ENCODE assay signal across 8 cellular contexts in the genomic region with DNA sequence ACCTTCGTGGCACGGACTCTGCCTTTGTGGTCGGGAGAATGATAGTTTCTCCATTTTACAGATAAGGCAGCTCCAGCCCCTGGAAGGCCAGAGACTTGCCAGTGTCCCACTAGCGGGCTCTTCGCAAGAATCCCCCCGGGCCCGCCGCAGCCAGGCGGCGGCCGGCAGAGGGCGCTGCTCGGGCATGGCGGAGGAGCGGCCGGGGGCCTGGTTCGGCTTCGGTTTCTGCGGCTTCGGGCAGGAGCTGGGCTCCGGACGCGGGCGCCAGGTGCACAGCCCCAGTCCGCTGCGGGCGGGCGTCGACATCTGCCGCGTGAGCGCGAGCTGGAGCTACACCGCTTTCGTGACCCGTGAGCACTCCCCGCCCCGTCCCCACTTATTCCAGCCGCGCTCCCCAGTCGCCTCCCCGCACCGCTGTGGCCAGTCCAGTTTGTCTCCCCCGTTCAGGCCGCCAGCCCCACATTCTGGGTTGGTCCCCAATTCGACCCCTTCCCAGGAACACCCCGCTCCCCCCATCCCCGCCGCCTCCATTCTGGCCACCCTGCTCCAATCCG.
DNase-seq lines count a peak whose midpoint lies in the region; ATAC-seq, FAIRE-seq and TF ChIP-seq lines count a peak whose summit lies in the region.

No MANE protein-coding gene starts in this region.

- DNase-seq in CD1c-positive myeloid dendritic cell (ENCODE audit: extremely low spot score) (peak; percentile 79), HTR-8/SVneo (ENCODE audit: insufficient read length, low spot score) (peak; percentile 92), RWPE1 (ENCODE audit: low spot score) (peak; percentile 88), germinal center (ENCODE audit: low spot score) (peak; percentile 91), nucleus accumbens (lab: John Stamatoyannopoulos, UW) (peak in 48 of 56 donors; percentile 22 to 80 (median 56)), superior temporal gyrus (ENCODE audit: extremely low spot score) (peak; percentile 74)
- DNase-seq in activated naive CD4-positive, alpha-beta T cell treated with anti-CD3 and anti-CD28 coated beads, Interleukin-2, amount 50 U/mL, for 16 hours = peak; percentile 67

- peak; percentile 77 for FAIRE-seq in HTR-8/SVneo (lab: Jason Lieb, UNC)

- no peak for ATAC-seq in GM19455 (IDR thresholded peaks at IDR 0.05; ENCODE audit: unreplicated experiment)

- peak overlapping the region; percentile 98 for H3K27ac ChIP-seq in RWPE1

- POLR2A ChIA-PET in RWPE1 (lab: Yijun Ruan, JAX; ENCODE audit: low non-redundant PET) = interaction anchor here (0.6 kb wide), 1 partner anchor 38 kb away, joined by 3 read pairs; the partner anchor contains the start of gene PRC1

- peak; percentile 99 for TF ChIP-seq CTCF in RWPE1 (conservative IDR thresholded peaks at IDR 0.05; ENCODE audit: low read depth)

- CTCF ChIA-PET in RWPE1 (lab: Yijun Ruan, JAX) = interaction anchor here (0.5 to 4.4 kb wide), 31 partner anchors 10 to 1948 kb away, joined by 3 to 23 read pairs (median 4); partner anchors contain the start of genes BLM, HDDC3 and UNC45A
